Comparison of ENCODE assay signal across 10 cellular contexts in the genomic region with DNA sequence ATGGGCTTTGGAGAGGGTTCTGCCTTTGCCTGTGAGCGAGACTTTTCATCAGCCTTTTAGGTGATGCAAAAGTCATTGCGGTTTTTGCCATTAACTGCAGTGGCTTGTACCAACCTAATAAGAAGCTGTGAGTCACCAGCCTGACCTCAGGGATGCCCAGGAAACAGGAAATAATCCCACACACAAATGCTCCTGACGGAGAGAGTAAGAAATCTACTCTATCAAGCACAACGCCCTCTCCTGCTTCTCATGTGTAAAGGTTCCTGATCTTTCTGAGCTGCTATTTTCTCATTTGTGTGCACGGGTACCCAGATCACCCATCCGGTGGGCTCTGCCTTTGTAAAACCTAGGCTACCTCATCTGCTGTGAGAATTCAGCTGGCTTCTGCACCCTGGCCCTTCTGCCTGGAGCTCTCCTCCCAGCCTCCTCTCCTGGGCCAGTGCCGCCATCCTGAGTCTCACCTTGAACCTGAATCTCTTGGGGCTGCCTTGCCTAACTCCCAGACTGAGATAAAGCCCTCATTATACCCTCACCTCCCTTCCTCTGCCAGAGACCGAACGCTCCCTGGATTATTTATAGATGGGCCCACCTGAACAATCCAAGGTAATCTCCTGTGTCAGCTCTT.
A peak's percentile ranks its signal among the peaks of the same experiment; 100 is the strongest.
DNase-seq lines count a peak whose midpoint lies in the region; ATAC-seq, FAIRE-seq and TF ChIP-seq lines count a peak whose summit lies in the region.
"Had no signal": no experiment of that assay in that cellular context is flagged by ENCODE, and none has a peak within 500 bp of the region (broad histone marks: within the 10 kb centered on the region; RNA-seq: fewer than 3 reads in every experiment).

No MANE protein-coding gene starts in this region.

- H3F3A ChIP-seq in OCI-LY1 (ENCODE audit: insufficient read depth, low read length) = no peaks in the 10 kb centered on the region

- peaks cover 26 to 42% of the 10 kb centered on the region in 2 donors for H3K27me3 Mint-ChIP-seq in T-cell

- H3K36me3 ChIP-seq in OCI-LY1 (ENCODE audit: insufficient read depth, low read length) = no peaks in the 10 kb centered on the region
- H3K36me3 ChIP-seq: lower lobe of right lung had no signal

- H3K36me3 Mint-ChIP-seq in T-cell = no peaks in the 10 kb centered on the region
- no peaks in the 10 kb centered on the region for H3K36me3 Mint-ChIP-seq in activated naive CD4-positive, alpha-beta T cell treated with anti-CD3 and anti-CD28 coated beads, Interleukin-2, amount 50 U/mL, for 72 hours

- no peaks in the 10 kb centered on the region for H3K9me3 ChIP-seq in OCI-LY1 (ENCODE audit: low read length)
- H3K9me3 ChIP-seq: lower lobe of right lung had no signal

- peaks cover 0 to 3% (median 0%) of the 10 kb centered on the region in 3 donors for H3K9me3 Mint-ChIP-seq in T-cell
- no peaks in the 10 kb centered on the region for H3K9me3 Mint-ChIP-seq in activated naive CD4-positive, alpha-beta T cell treated with anti-CD3 and anti-CD28 coated beads, Interleukin-2, amount 50 U/mL, for 72 hours

- H3K4me3 ChIP-seq in OCI-LY1 (ENCODE audit: low read depth, low read length, poor library complexity, severe bottlenecking) = no peak overlapping the region
- H3K4me3 ChIP-seq: lower lobe of right lung had no signal

- no peaks in the 10 kb centered on the region for H3K27me3 ChIP-seq in OCI-LY1 (ENCODE audit: insufficient read depth, low read length)

- CTCF ChIA-PET in T-cell (lab: Charles Lee) = no interaction called here

- no peak overlapping the region for H3K9ac ChIP-seq in OCI-LY1 (ENCODE audit: low read length)

- DNase-seq in H54 (ENCODE audit: insufficient read length, low spot score) (peak; percentile 94), epithelial cell of prostate (ENCODE audit: low read depth, low spot score) (peak; percentile 77), pulmonary artery endothelial cell (ENCODE audit: low read depth, low spot score) (peak; percentile 75), T-cell (no peak)
- DNase-seq in effector CD4-positive, alpha-beta T cell = no peak
- no peak for DNase-seq in activated naive CD4-positive, alpha-beta T cell treated with anti-CD3 and anti-CD28 coated beads, Interleukin-2, amount 50 U/mL, for 72 hours (ENCODE audit: low spot score in 2 of 2)
- DNase-seq: lower lobe of right lung, SHP77 had no signal

- H4K20me1 ChIP-seq in OCI-LY1 (ENCODE audit: insufficient read depth, low read length) = no peaks in the 10 kb centered on the region

- H3K4me1 ChIP-seq in OCI-LY1 (ENCODE audit: insufficient read depth, low read length, severe bottlenecking) = no peaks in the 10 kb centered on the region
- H3K4me1 ChIP-seq: lower lobe of right lung had no signal

- no peak overlapping the region for H3K27ac ChIP-seq in OCI-LY1 (ENCODE audit: low read depth, low read length, poor library complexity, severe bottlenecking)
- no peak overlapping the region for H3K27ac ChIP-seq in epithelial cell of prostate
- H3K27ac ChIP-seq: lower lobe of right lung had no signal

- peak; percentile 12; the same call in 1 of the 2 replicates for TF ChIP-seq CTCF in OCI-LY1 (IDR thresholded peaks at IDR 0.05; ENCODE audit: low read length)

- no peak overlapping the region for H2AFZ ChIP-seq in OCI-LY1 (ENCODE audit: low read length)

- TF ChIP-seq POLR2A in H54 (IDR thresholded peaks at IDR 0.05; ENCODE audit: low read depth, low read length) = no peak

- POLR2A ChIA-PET in T-cell (lab: Charles Lee) = no interaction called here

- H3K27ac Mint-ChIP-seq in T-cell = no peak overlapping the region
- peak overlapping the region in 1 of 2 donors; percentile 32 for H3K27ac Mint-ChIP-seq in activated naive CD4-positive, alpha-beta T cell treated with anti-CD3 and anti-CD28 coated beads, Interleukin-2, amount 50 U/mL, for 72 hours

- no peaks in the 10 kb centered on the region for H3K79me2 ChIP-seq in OCI-LY1 (ENCODE audit: insufficient read depth, low read length)

- no peaks in the 10 kb centered on the region for H3K9me2 ChIP-seq in OCI-LY1 (ENCODE audit: low read depth, low read length)

- no peak overlapping the region for H3K4me3 Mint-ChIP-seq in T-cell

- ATAC-seq in T-cell (replicated peaks in 1 of 4) (no peak), HG03159 (IDR thresholded peaks at IDR 0.05; ENCODE audit: unreplicated experiment) (no peak)
- ATAC-seq in activated naive CD4-positive, alpha-beta T cell treated with anti-CD3 and anti-CD28 coated beads, Interleukin-2, amount 50 U/mL, for 72 hours = no peak
- ATAC-seq: lower lobe of right lung had no signal

- no peak overlapping the region for H3K4me2 ChIP-seq in OCI-LY1 (ENCODE audit: low read length)

- H3K4me1 Mint-ChIP-seq in T-cell = no peaks in the 10 kb centered on the region

- FAIRE-seq in H54 (lab: Jason Lieb, UNC) = peak; percentile 33

Comparison
In these comparisons a context has a peak if more than half of its experiments do, and no peak if none do; other contexts are left out.
1. DNase-seq: peak in H54 (single experiment), epithelial cell of prostate (single experiment) and pulmonary artery endothelial cell (single experiment); none in effector CD4-positive, alpha-beta T cell (single experiment), T-cell (0 of 34) and activated naive CD4-positive, alpha-beta T cell treated with anti-CD3 and anti-CD28 coated beads, Interleukin-2, amount 50 U/mL, for 72 hours (0 of 2).